33 cellular contexts compared by ENCODE assay signal in genomic region chr13:21798181-21798580, GRCh38.
DNase-seq lines count a peak whose midpoint lies in the region; ATAC-seq and TF ChIP-seq lines count a peak whose summit lies in the region.
"Had no signal": no experiment of that assay in that cellular context is flagged by ENCODE, and none has a peak within 500 bp of the region (broad histone marks: within the 10 kb centered on the region; RNA-seq: fewer than 3 reads in every experiment).

No MANE protein-coding gene starts in this region.

- no peaks in the 10 kb centered on the region for H3K79me2 ChIP-seq in Karpas-422 (ENCODE audit: low read length)

- no peaks in the 10 kb centered on the region for H3K9me2 ChIP-seq in Karpas-422 (replicated peaks; ENCODE audit: insufficient read depth, low read length)

- no peaks in the 10 kb centered on the region for H3K4me1 Mint-ChIP-seq in immature natural killer cell
- H3K4me1 Mint-ChIP-seq: B cell; CD14-positive monocyte; CD4-positive, CD25-positive, alpha-beta regulatory T cell; CD8-positive, alpha-beta memory T cell had no signal

- TF ChIP-seq CTCF in esophagus muscularis mucosa (IDR thresholded peaks at IDR 0.05), result no peak

- H3K27me3 ChIP-seq in BLaER1, result no peaks in the 10 kb centered on the region
- no peaks in the 10 kb centered on the region for H3K27me3 ChIP-seq in BLaER1 treated with 17β-estradiol and CSF1 and Interleukin-3, amounts not matched to agents 10 nM and 100 nM
- no peaks in the 10 kb centered on the region for H3K27me3 ChIP-seq in Karpas-422 (ENCODE audit: low read length)
- no peaks in the 10 kb centered on the region for H3K27me3 ChIP-seq in esophagus muscularis mucosa
- H3K27me3 ChIP-seq: BE2C had no signal

- no peaks in the 10 kb centered on the region for H4K20me1 ChIP-seq in BLaER1
- no peaks in the 10 kb centered on the region for H4K20me1 ChIP-seq in BLaER1 treated with 17β-estradiol and CSF1 and Interleukin-3, amounts not matched to agents 10 nM and 100 nM
- no peaks in the 10 kb centered on the region for H4K20me1 ChIP-seq in Karpas-422 (ENCODE audit: insufficient read depth, low read depth, low read length)

- H3K27ac Mint-ChIP-seq in immature natural killer cell, result no peak overlapping the region
- H3K27ac Mint-ChIP-seq: B cell; CD14-positive monocyte; CD4-positive, alpha-beta memory T cell; CD4-positive, alpha-beta T cell; CD4-positive, CD25-positive, alpha-beta regulatory T cell; CD8-positive, alpha-beta memory T cell; CD8-positive, alpha-beta T cell had no signal

- H3K36me3 ChIP-seq in BLaER1 (no peaks in the 10 kb centered on the region), Karpas-422 (ENCODE audit: insufficient read depth, low read length) (no peaks in the 10 kb centered on the region), esophagus muscularis mucosa (no peaks in the 10 kb centered on the region)
- no peaks in the 10 kb centered on the region for H3K36me3 ChIP-seq in BLaER1 treated with 17β-estradiol and CSF1 and Interleukin-3, amounts not matched to agents 10 nM and 100 nM
- H3K36me3 ChIP-seq: BE2C had no signal

- H3K36me3 Mint-ChIP-seq in immature natural killer cell, result no peaks in the 10 kb centered on the region
- H3K36me3 Mint-ChIP-seq: CD14-positive monocyte; CD4-positive, alpha-beta memory T cell; CD4-positive, CD25-positive, alpha-beta regulatory T cell; CD8-positive, alpha-beta memory T cell; CD8-positive, alpha-beta T cell had no signal

- no peaks in the 10 kb centered on the region; the same call in 1 of the 2 replicates for H3K9me3 ChIP-seq in BLaER1
- H3K9me3 ChIP-seq in BLaER1 treated with 17β-estradiol and CSF1 and Interleukin-3, amounts not matched to agents 10 nM and 100 nM (replicated peaks in 1 of 11), result peaks cover 0 to 5% (median 0%) of the 10 kb centered on the region in 11 experiments; a peak in 2 of 22 replicates
- no peaks in the 10 kb centered on the region for H3K9me3 ChIP-seq in Karpas-422 (ENCODE audit: low read length)
- H3K9me3 ChIP-seq in esophagus muscularis mucosa, result no peaks in the 10 kb centered on the region
- H3K9me3 ChIP-seq: A549, BE2C, Caco-2 had no signal

- H3K9ac ChIP-seq in BLaER1 (peak overlapping the region; percentile 51; the same call in 1 of the 2 replicates), Karpas-422 (ENCODE audit: low read length) (peak overlapping the region; percentile 38; the same call in 1 of the 2 replicates)
- no peak overlapping the region for H3K9ac ChIP-seq in BLaER1 treated with 17β-estradiol and CSF1 and Interleukin-3, amounts not matched to agents 10 nM and 100 nM

- 81% methylated on average over 3 of the region's 3 CpGs for WGBS in esophagus muscularis mucosa

- H2AFZ ChIP-seq in Karpas-422 (ENCODE audit: low read length), result no peak overlapping the region

- no peak overlapping the region for H3K4me3 ChIP-seq in BLaER1
- H3K4me3 ChIP-seq in BLaER1 treated with 17β-estradiol and CSF1 and Interleukin-3, amounts not matched to agents 10 nM and 100 nM, result no peak overlapping the region
- no peak overlapping the region for H3K4me3 ChIP-seq in Karpas-422 (ENCODE audit: low read length)
- H3K4me3 ChIP-seq in esophagus muscularis mucosa, result no peak overlapping the region
- H3K4me3 ChIP-seq: A549 had no signal

- DNase-seq in Karpas-422 (peak; percentile 92), esophagus muscularis mucosa (ENCODE audit: extremely low spot score) (peak; percentile 57), dedifferentiated amniotic fluid mesenchymal stem cell (ENCODE audit: extremely low spot score) (no peak), immature natural killer cell (no peak), AG08395 (ENCODE audit: low spot score) (no peak)
- DNase-seq: 8988T; ACHN; AML-193; BE2C; C1 segment of cervical spinal cord; Caco-2; Calu3; CD4-positive, alpha-beta memory T cell; CD4-positive, alpha-beta T cell; CD4-positive, CD25-positive, alpha-beta regulatory T cell; CD8-positive, alpha-beta memory T cell; CD8-positive, alpha-beta T cell; COR-L47; DMS 273 treated with DMSO at 0.1 percent for 48 hours; DMS153; DMS53; DMS79; DMS79 treated with DMSO at 0.1 percent for 48 hours; DND-41; EL had no signal

- H3K4me2 ChIP-seq in BLaER1 (peak overlapping the region; percentile 50), Karpas-422 (ENCODE audit: low read depth, low read length, poor library complexity, severe bottlenecking) (peak overlapping the region; percentile 61)
- peak overlapping the region in 7 of 11 experiments; percentile 11 to 71 (median 44); a peak in 14 of 22 replicates for H3K4me2 ChIP-seq in BLaER1 treated with 17β-estradiol and CSF1 and Interleukin-3, amounts not matched to agents 10 nM and 100 nM
- H3K4me2 ChIP-seq: A549 had no signal

- no peaks in the 10 kb centered on the region for H3K9me3 Mint-ChIP-seq in immature natural killer cell
- H3K9me3 Mint-ChIP-seq: CD4-positive, alpha-beta memory T cell; CD4-positive, alpha-beta T cell; CD8-positive, alpha-beta memory T cell; CD8-positive, alpha-beta T cell had no signal

- no peak overlapping the region for H3K4me3 Mint-ChIP-seq in immature natural killer cell
- H3K4me3 Mint-ChIP-seq: B cell; CD14-positive monocyte; CD4-positive, alpha-beta memory T cell; CD4-positive, alpha-beta T cell; CD4-positive, CD25-positive, alpha-beta regulatory T cell; CD8-positive, alpha-beta memory T cell; CD8-positive, alpha-beta T cell had no signal

- peak overlapping the region; percentile 81 for H3K27ac ChIP-seq in BLaER1
- peak overlapping the region in 4 of 11 experiments; percentile 21 to 61 (median 43); a peak in 6 of 22 replicates for H3K27ac ChIP-seq in BLaER1 treated with 17β-estradiol and CSF1 and Interleukin-3, amounts not matched to agents 10 nM and 100 nM
- H3K27ac ChIP-seq in Karpas-422 (ENCODE audit: low read length), result peak overlapping the region; percentile 95
- H3K27ac ChIP-seq in esophagus muscularis mucosa (replicated peaks in 1 of 4), result no peak overlapping the region
- H3K27ac ChIP-seq: 22Rv1, A549, C4-2B had no signal

- TF ChIP-seq EP300 in esophagus muscularis mucosa (IDR thresholded peaks at IDR 0.05), result no peak

- H3K27me3 Mint-ChIP-seq in immature natural killer cell (ENCODE audit: low read depth in 3 of 3), result peaks cover 0 to 4% (median 1%) of the 10 kb centered on the region in 3 donors
- H3K27me3 Mint-ChIP-seq: B cell; CD4-positive, alpha-beta T cell had no signal

- peaks cover 56% of the 10 kb centered on the region for H3K4me1 ChIP-seq in BLaER1
- H3K4me1 ChIP-seq in BLaER1 treated with 17β-estradiol and CSF1 and Interleukin-3, amounts not matched to agents 10 nM and 100 nM, result peaks cover 0 to 50% (median 34%) of the 10 kb centered on the region in 10 experiments; a peak in 14 of 20 replicates
- H3K4me1 ChIP-seq in Karpas-422 (ENCODE audit: low read length), result peaks cover 79% of the 10 kb centered on the region
- H3K4me1 ChIP-seq in esophagus muscularis mucosa, result no peaks in the 10 kb centered on the region
- H3K4me1 ChIP-seq: A549, BE2C, Caco-2 had no signal

- ATAC-seq in GM21526 (IDR thresholded peaks at IDR 0.05; ENCODE audit: low FRiP score, unreplicated experiment), result no peak
- ATAC-seq: A549; CD8-positive, alpha-beta T cell had no signal

- no peak for TF ChIP-seq POLR2A in esophagus muscularis mucosa (IDR thresholded peaks at IDR 0.05; ENCODE audit: low read depth)

- intact Hi-C loops in esophagus muscularis mucosa (cut with DNase I), result no loop called here

Comparison
In these comparisons a context has a peak if more than half of its experiments do, and no peak if none do; other contexts are left out.
1. H3K9ac ChIP-seq: peak in BLaER1 (single experiment) and Karpas-422 (single experiment); none in BLaER1 treated with 17β-estradiol and CSF1 and Interleukin-3, amounts not matched to agents 10 nM and 100 nM (0 of 11).
2. H3K27ac ChIP-seq: peak in BLaER1 (single experiment) and Karpas-422 (single experiment); none in esophagus muscularis mucosa (0 of 4).
3. DNase-seq: peak in Karpas-422 (single experiment) and esophagus muscularis mucosa (single experiment); none in dedifferentiated amniotic fluid mesenchymal stem cell (single experiment), immature natural killer cell (0 of 3) and AG08395 (single experiment).
4. Peak in every context shown above with its lines, with median percentiles within 50 percentile points of each other: H3K4me2 ChIP-seq.